In the genomic region with DNA sequence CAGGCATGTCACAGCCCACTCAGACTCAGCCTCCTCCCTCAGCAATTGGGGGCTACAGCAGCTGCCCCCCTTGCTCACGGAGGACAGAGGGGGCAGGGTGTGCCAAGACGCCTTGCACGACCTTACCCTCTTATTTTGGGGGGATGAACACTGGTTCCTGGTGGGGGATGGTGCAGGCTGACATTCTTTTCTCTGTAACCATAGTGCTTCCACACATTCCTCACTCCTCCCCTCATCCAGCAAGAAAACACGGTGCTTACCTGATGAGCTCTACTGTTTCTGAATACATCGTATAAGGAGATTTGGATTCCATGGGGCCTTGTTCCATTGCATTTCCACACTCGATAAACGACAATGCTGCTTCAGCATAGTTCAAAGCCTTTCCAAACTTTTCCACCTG, we compare ENCODE assay signal across 1 cellular context.
A peak's percentile ranks its signal among the peaks of the same experiment; 100 is the strongest.
TF ChIP-seq lines count a peak whose summit lies in the region.

No MANE protein-coding gene starts in this region.

TF ChIP-seq in H1, 55 proteins besides CTCF, POLR2A, EP300 and RAD21:
- TF ChIP-seq ASH2L (IDR thresholded peaks at IDR 0.05; ENCODE audit: low read length), result no peak
- TF ChIP-seq TEAD4 (IDR thresholded peaks at IDR 0.05; ENCODE audit: low read depth, low read length), result peak; percentile 55; the same call in 1 of the 2 replicates
